Comparison of ENCODE assay signal across 17 cellular contexts in the genomic region with DNA sequence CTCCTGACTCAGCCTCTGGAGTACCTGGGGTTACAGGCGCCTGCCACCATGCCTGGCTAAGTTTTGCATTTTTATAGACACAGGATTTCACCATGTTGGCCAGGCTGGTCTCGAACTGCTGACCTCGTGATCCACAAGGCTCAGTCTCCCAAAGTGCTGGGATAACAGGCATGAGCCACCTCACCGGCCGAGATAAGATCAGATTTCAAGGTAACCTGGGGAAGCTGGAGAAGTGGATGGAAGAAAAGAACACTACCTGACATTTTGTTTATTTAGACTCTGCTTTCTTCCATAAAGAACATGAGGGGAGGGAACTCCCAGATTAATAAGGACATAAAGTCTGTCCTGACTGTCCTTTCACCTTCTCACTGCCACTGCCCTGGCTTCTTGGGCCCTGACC.
"Had no signal": no experiment of that assay in that cellular context is flagged by ENCODE, and none has a peak within 500 bp of the region (broad histone marks: within the 10 kb centered on the region; RNA-seq: fewer than 3 reads in every experiment).

No MANE protein-coding gene starts in this region.

- H3K27ac ChIP-seq: body of pancreas, parathyroid adenoma, spleen, tibial artery, uterus had no signal

- H2AFZ ChIP-seq: parathyroid adenoma had no signal

- H3K27ac Mint-ChIP-seq: activated B cell treated with CpG ODN at 0.5 μM for 24 hours; activated naive CD4-positive, alpha-beta T cell treated with anti-CD3 and anti-CD28 coated beads, Interleukin-2, amount 50 U/mL, for 24 hours; activated T-helper 2 cell treated with anti-CD3 and anti-CD28 coated beads, Interferon-gamma antibody, Interleukin-2, Interleukin-4, amounts not matched to agents 10 μg/mL and 5 μg/mL and 100 μg/mL, durations not matched to agents 14 hours and 24 hours and 36 hours; stimulated activated memory B cell treated with anti-CD40 and anti-IgM and Interleukin-4, amounts not matched to agents 10 μg/mL and 1 μg/mL and 100 μg/mL, for 72 hours; T-helper 17 cell had no signal

- H3K27me3 ChIP-seq: body of pancreas, spleen, tibial artery, uterus had no signal

- DNase-seq: activated B cell treated with CpG ODN at 0.5 μM for 24 hours; activated CD4-positive, alpha-beta T cell treated with anti-CD3 and anti-CD28 coated beads, Interleukin-2, amount 50 U/mL, for 1 hour; amniotic stem cell; body of pancreas; cerebellar nuclear complex; dermis blood vessel endothelial cell; erythroblast; left colon; spleen; stimulated activated CD4-positive, alpha-beta T cell treated with anti-CD3 and anti-CD28 coated beads, Interleukin-1b, Interleukin-23, amount 100 ng/mL, for 48 hours; T-helper 17 cell; uterus had no signal

- H3K36me3 ChIP-seq: spleen, tibial artery, uterus had no signal

- H3K27me3 Mint-ChIP-seq: activated B cell treated with CpG ODN at 0.5 μM for 24 hours; activated naive CD4-positive, alpha-beta T cell treated with anti-CD3 and anti-CD28 coated beads, Interleukin-2, amount 50 U/mL, for 24 hours; stimulated activated memory B cell treated with anti-CD40 and anti-IgM and Interleukin-4, amounts not matched to agents 10 μg/mL and 1 μg/mL and 100 μg/mL, for 72 hours; T-helper 17 cell had no signal

- H3K4me1 ChIP-seq: parathyroid adenoma had no signal

- H3K9me3 Mint-ChIP-seq: activated B cell treated with CpG ODN at 0.5 μM for 24 hours; activated naive CD4-positive, alpha-beta T cell treated with anti-CD3 and anti-CD28 coated beads, Interleukin-2, amount 50 U/mL, for 24 hours; activated T-helper 2 cell treated with anti-CD3 and anti-CD28 coated beads, Interferon-gamma antibody, Interleukin-2, Interleukin-4, amounts not matched to agents 10 μg/mL and 5 μg/mL and 100 μg/mL, durations not matched to agents 14 hours and 24 hours and 36 hours; stimulated activated memory B cell treated with anti-CD40 and anti-IgM and Interleukin-4, amounts not matched to agents 10 μg/mL and 1 μg/mL and 100 μg/mL, for 72 hours had no signal

- H3K79me2 ChIP-seq: parathyroid adenoma had no signal

- H3K36me3 Mint-ChIP-seq: activated naive CD4-positive, alpha-beta T cell treated with anti-CD3 and anti-CD28 coated beads, Interleukin-2, amount 50 U/mL, for 24 hours; stimulated activated memory B cell treated with anti-CD40 and anti-IgM and Interleukin-4, amounts not matched to agents 10 μg/mL and 1 μg/mL and 100 μg/mL, for 72 hours had no signal

- H3K9ac ChIP-seq: parathyroid adenoma had no signal

- H3K9me3 ChIP-seq: body of pancreas, spleen, tibial artery, uterus had no signal

- ATAC-seq: body of pancreas; left colon; stimulated activated memory B cell treated with anti-CD40 and anti-IgM and Interleukin-4, amounts not matched to agents 10 μg/mL and 1 μg/mL and 100 μg/mL, for 72 hours; T-helper 17 cell had no signal

- H3K4me3 ChIP-seq: body of pancreas, spleen, tibial artery, uterus had no signal

- H3K4me3 Mint-ChIP-seq: activated B cell treated with CpG ODN at 0.5 μM for 24 hours; activated naive CD4-positive, alpha-beta T cell treated with anti-CD3 and anti-CD28 coated beads, Interleukin-2, amount 50 U/mL, for 24 hours; stimulated activated memory B cell treated with anti-CD40 and anti-IgM and Interleukin-4, amounts not matched to agents 10 μg/mL and 1 μg/mL and 100 μg/mL, for 72 hours; T-helper 17 cell had no signal
